ENCODE assay signal across 9 cellular contexts in the genomic region with DNA sequence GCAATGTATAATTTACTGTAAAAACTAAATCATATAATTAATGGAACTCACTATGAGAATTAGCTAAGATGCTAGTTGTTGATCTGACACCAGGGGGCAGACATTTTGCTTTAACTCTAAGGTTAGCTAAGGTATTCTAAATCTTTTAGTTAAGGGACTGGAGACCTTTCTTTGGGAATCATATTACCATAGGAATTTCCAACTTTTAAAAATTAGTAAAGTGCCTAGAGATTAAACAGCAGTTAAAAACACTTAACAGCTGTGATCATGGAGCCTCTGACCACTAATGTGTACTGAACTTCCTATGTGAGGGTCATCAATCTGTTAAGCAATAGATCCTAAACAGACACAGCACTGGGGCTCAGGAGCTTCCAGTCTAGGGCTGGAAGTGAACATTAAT.
DNase-seq lines count a peak whose midpoint lies in the region; ATAC-seq and TF ChIP-seq lines count a peak whose summit lies in the region.
"Had no signal": no experiment of that assay in that cellular context is flagged by ENCODE, and none has a peak within 500 bp of the region (broad histone marks: within the 10 kb centered on the region; RNA-seq: fewer than 3 reads in every experiment).

No MANE protein-coding gene starts in this region.

- H3K79me2 ChIP-seq in fibroblast of lung (ENCODE audit: control insufficient read depth, insufficient read depth, low read length): no peaks in the 10 kb centered on the region

- H3K4me3 ChIP-seq in Jurkat, Clone E6-1 (ENCODE audit: low read length): no peak overlapping the region
- no peak overlapping the region for H3K4me3 ChIP-seq in fibroblast of lung (replicated peaks in 1 of 4; ENCODE audit: control extremely low read depth in 1 of 4, insufficient read depth in 1 of 4, low read depth in 3 of 4, low read length in 4 of 4)

- H3K36me3 ChIP-seq in fibroblast of lung (ENCODE audit: control insufficient read depth, insufficient read depth, low read length): no peaks in the 10 kb centered on the region

- peak; percentile 45 to 65 for TF ChIP-seq CTCF in fibroblast of lung (conservative IDR thresholded peaks at IDR 0.05 in 1 of 2, IDR thresholded peaks at IDR 0.05 in 1 of 2; ENCODE audit: low read depth in 1 of 2, low read length in 2 of 2)

- no peaks in the 10 kb centered on the region for H3K36me3 Mint-ChIP-seq in activated CD4-positive, alpha-beta memory T cell treated with anti-CD3 and anti-CD28 coated beads, Interleukin-2, amount 10 ng/mL, durations not matched to agents 7 days and 5 days (ENCODE audit: low read depth)
- H3K36me3 Mint-ChIP-seq: activated naive CD4-positive, alpha-beta T cell treated with anti-CD3 and anti-CD28 coated beads, Interleukin-2, amount 50 U/mL, for 24 hours had no signal

- no peak overlapping the region for H3K4me2 ChIP-seq in fibroblast of lung (ENCODE audit: extremely low read depth, insufficient read depth, low read length)

- peak; percentile 6 for DNase-seq in SIG-M5 treated with dmso at 0.1 percent for 504 hours (lab: John Stamatoyannopoulos, UW; ENCODE audit: unreplicated experiment)
- DNase-seq in SIG-M5 (lab: John Stamatoyannopoulos, UW): no peak
- DNase-seq in Jurkat, Clone E6-1 (ENCODE audit: low read depth, low spot score): peak; percentile 45
- DNase-seq in RPMI8226: peak; percentile 53
- DNase-seq in fibroblast of lung (ENCODE audit: low read depth in 2 of 2): peak; percentile 59 to 81
- peak; percentile 66 for DNase-seq in pons (ENCODE audit: low spot score)
- DNase-seq in activated CD4-positive, alpha-beta memory T cell treated with anti-CD3 and anti-CD28 coated beads, Interleukin-2, amount 10 ng/mL, durations not matched to agents 7 days and 5 days: no peak

- H3K27ac Mint-ChIP-seq in activated CD4-positive, alpha-beta memory T cell treated with anti-CD3 and anti-CD28 coated beads, Interleukin-2, amount 10 ng/mL, durations not matched to agents 7 days and 5 days: no peak overlapping the region
- H3K27ac Mint-ChIP-seq: activated naive CD4-positive, alpha-beta T cell treated with anti-CD3 and anti-CD28 coated beads, Interleukin-2, amount 50 U/mL, for 24 hours had no signal

- no peak overlapping the region for H3K27ac ChIP-seq in fibroblast of lung (ENCODE audit: insufficient read depth, low read length)

- no peaks in the 10 kb centered on the region for H3K9me3 Mint-ChIP-seq in activated CD4-positive, alpha-beta memory T cell treated with anti-CD3 and anti-CD28 coated beads, Interleukin-2, amount 10 ng/mL, durations not matched to agents 7 days and 5 days
- H3K9me3 Mint-ChIP-seq: activated naive CD4-positive, alpha-beta T cell treated with anti-CD3 and anti-CD28 coated beads, Interleukin-2, amount 50 U/mL, for 24 hours had no signal

- H3K27me3 ChIP-seq in fibroblast of lung (ENCODE audit: control insufficient read depth, insufficient read depth, low read length): no peaks in the 10 kb centered on the region

- POLR2A ChIA-PET in activated CD4-positive, alpha-beta memory T cell treated with anti-CD3 and anti-CD28 coated beads, Interleukin-2, amount 10 ng/mL, durations not matched to agents 7 days and 5 days (lab: Charles Lee): no interaction called here

- no peaks in the 10 kb centered on the region for H3K4me1 Mint-ChIP-seq in activated CD4-positive, alpha-beta memory T cell treated with anti-CD3 and anti-CD28 coated beads, Interleukin-2, amount 10 ng/mL, durations not matched to agents 7 days and 5 days
- H3K4me1 Mint-ChIP-seq: activated naive CD4-positive, alpha-beta T cell treated with anti-CD3 and anti-CD28 coated beads, Interleukin-2, amount 50 U/mL, for 24 hours had no signal

- H3K9ac ChIP-seq in fibroblast of lung (ENCODE audit: insufficient read depth, low read length): no peak overlapping the region

- peaks cover 5% of the 10 kb centered on the region for H3K4me1 ChIP-seq in fibroblast of lung (ENCODE audit: control insufficient read depth, extremely low read depth, insufficient read depth, low read length)

- no peaks in the 10 kb centered on the region for H3K9me3 ChIP-seq in fibroblast of lung (ENCODE audit: control insufficient read depth, insufficient read depth, low read depth, low read length)

- H2AFZ ChIP-seq in fibroblast of lung (ENCODE audit: low read length): no peak overlapping the region

- CTCF ChIA-PET in activated CD4-positive, alpha-beta memory T cell treated with anti-CD3 and anti-CD28 coated beads, Interleukin-2, amount 10 ng/mL, durations not matched to agents 7 days and 5 days (lab: Charles Lee): interaction anchor here (0.8 to 2.0 kb wide), 9 partner anchors 9 to 685 kb away, joined by 3 to 9 read pairs (median 4); partner anchors contain the start of gene APBB2

- no peaks in the 10 kb centered on the region for H4K20me1 ChIP-seq in fibroblast of lung (ENCODE audit: control insufficient read depth, extremely low read depth, insufficient read depth, low read length)

- H3K27me3 Mint-ChIP-seq in activated CD4-positive, alpha-beta memory T cell treated with anti-CD3 and anti-CD28 coated beads, Interleukin-2, amount 10 ng/mL, durations not matched to agents 7 days and 5 days: peaks cover 6% of the 10 kb centered on the region

- ATAC-seq in GM18867 (IDR thresholded peaks at IDR 0.05; ENCODE audit: unreplicated experiment): no peak

- H3K4me3 Mint-ChIP-seq in activated CD4-positive, alpha-beta memory T cell treated with anti-CD3 and anti-CD28 coated beads, Interleukin-2, amount 10 ng/mL, durations not matched to agents 7 days and 5 days: no peak overlapping the region
- H3K4me3 Mint-ChIP-seq: activated naive CD4-positive, alpha-beta T cell treated with anti-CD3 and anti-CD28 coated beads, Interleukin-2, amount 50 U/mL, for 24 hours had no signal

Comparison
In these comparisons a context has a peak if more than half of its experiments do, and no peak if none do; other contexts are left out.
1. DNase-seq: peak in SIG-M5 treated with dmso at 0.1 percent for 504 hours (single experiment), Jurkat, Clone E6-1 (single experiment), RPMI8226 (single experiment), fibroblast of lung (2 of 2) and pons (single experiment); none in SIG-M5 (single experiment) and activated CD4-positive, alpha-beta memory T cell treated with anti-CD3 and anti-CD28 coated beads, Interleukin-2, amount 10 ng/mL, durations not matched to agents 7 days and 5 days (single experiment).